ENCODE assay signal across 8 cellular contexts in the genomic region with DNA sequence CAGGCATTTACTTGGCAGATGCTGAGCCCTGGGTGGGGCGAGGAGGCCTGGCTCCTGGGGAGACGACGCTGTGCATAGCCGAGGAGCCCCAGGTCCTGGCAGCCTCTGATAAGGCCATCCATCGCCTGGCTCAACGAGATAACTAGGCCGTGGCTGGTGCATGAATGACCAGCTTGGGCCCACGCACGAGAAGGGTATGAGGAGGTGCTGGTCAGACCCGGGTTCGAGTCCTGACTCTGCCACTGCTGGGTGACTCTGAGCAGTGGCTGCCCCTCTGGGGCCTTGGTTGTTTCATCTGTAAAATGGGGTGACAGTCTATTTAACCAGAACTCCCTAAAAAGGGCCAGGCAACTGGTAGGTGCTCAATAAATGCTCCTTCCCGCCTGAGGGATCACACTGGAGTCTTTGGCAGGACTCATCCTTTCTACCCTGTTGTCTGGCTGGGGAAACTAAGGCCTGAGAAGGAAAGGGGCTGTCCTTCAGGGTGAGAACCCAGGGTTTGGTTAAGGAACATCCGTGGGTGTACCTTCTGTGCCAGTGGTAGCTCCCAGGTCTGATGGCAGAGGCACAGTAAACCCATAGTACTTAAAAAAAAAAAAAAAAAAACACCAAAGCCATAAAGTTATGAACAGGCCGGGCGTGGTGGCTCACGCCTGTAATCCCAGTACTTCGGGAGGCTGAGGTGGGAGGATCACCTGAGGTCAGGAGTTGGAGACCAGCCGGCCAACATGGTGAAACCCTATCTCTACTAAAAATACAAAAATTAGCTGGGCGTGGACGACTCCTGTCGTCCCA. TPM values are rescaled to one million over a fixed set of nuclear protein-coding genes. Genes with fewer than 3 reads are reported as not detected.
DNase-seq lines count a peak whose midpoint lies in the region; ATAC-seq and TF ChIP-seq lines count a peak whose summit lies in the region.

No MANE protein-coding gene starts in this region.

- H3K4me1 ChIP-seq in esophagus (ENCODE audit: control insufficient read depth in 2 of 2, insufficient read depth in 2 of 2, low read length in 1 of 2) (peaks cover 0 to 7% of the 10 kb centered on the region in 2 donors), spleen (peaks cover 16 to 67% (median 45%) of the 10 kb centered on the region in 6 donors)

- peaks cover 24% of the 10 kb centered on the region for H3K4me1 Mint-ChIP-seq in T-helper 17 cell

- peak overlapping the region; percentile 99 for H3K27ac Mint-ChIP-seq in T-helper 17 cell

- no peaks in the 10 kb centered on the region for H3K36me3 Mint-ChIP-seq in T-helper 17 cell (ENCODE audit: low read depth)

- 72 to 83% methylated on average over 21 of the region's 21 CpGs for WGBS in esophagus, 2 donors
- 83 to 89% (median 86%) methylated on average over 20 to 21 of the region's 21 CpGs for WGBS in spleen, 5 donors

- H3K4me3 ChIP-seq in H7 (ENCODE audit: insufficient read depth, low read depth, low read length): no peak overlapping the region
- no peak overlapping the region for H3K4me3 ChIP-seq in esophagus (ENCODE audit: low read depth in 1 of 2, low read length in 2 of 2)
- H3K4me3 ChIP-seq in spleen: peak overlapping the region in 3 of 8 donors; percentile 76 to 94 (median 77)

- H3K27ac ChIP-seq in esophagus (ENCODE audit: low read depth in 2 of 2, low read length in 1 of 2) (peak overlapping the region; percentile 81 to 86), spleen (peak overlapping the region; percentile 87 to 98 (median 94))

- H3K9me3 ChIP-seq in T-helper 17 cell (ENCODE audit: control insufficient read depth, low read length, poor library complexity, severe bottlenecking): no peaks in the 10 kb centered on the region
- H3K9me3 ChIP-seq in esophagus (ENCODE audit: control insufficient read depth in 2 of 2, insufficient read depth in 1 of 2, low read depth in 1 of 2, low read length in 1 of 2): no peaks in the 10 kb centered on the region
- H3K9me3 ChIP-seq in spleen: no peaks in the 10 kb centered on the region

- peak; percentile 30 for DNase-seq in H7
- DNase-seq in T-helper 17 cell: no peak
- peak; percentile 82 for DNase-seq in spleen
- DNase-seq in ureter (ENCODE audit: low spot score): no peak
- DNase-seq in C1 segment of cervical spinal cord (lab: John Stamatoyannopoulos, UW): no peak
- DNase-seq in activated CD4-positive, alpha-beta T cell treated with anti-CD3 and anti-CD28 coated beads for 1 hour: no peak

- ATAC-seq in T-helper 17 cell (no peak), HG02610 (IDR thresholded peaks at IDR 0.05; ENCODE audit: unreplicated experiment) (no peak)

- intact Hi-C loops in spleen (cut with DNase I; ENCODE audit: low total_unique reads): loop anchor here (10.0 kb wide), 1 partner anchor 135 kb away; no protein-coding TSS in a partner anchor

- H3K27me3 Mint-ChIP-seq in T-helper 17 cell: no peaks in the 10 kb centered on the region

- peak overlapping the region; percentile 90 for H3K4me3 Mint-ChIP-seq in T-helper 17 cell

- no peak for TF ChIP-seq CTCF in spleen (IDR thresholded peaks at IDR 0.05 in 8 of 11, conservative IDR thresholded peaks at IDR 0.05 in 3 of 11)

- H3K36me3 ChIP-seq in H7 (replicated peaks; ENCODE audit: control insufficient read depth, insufficient read depth, low read length) (no peaks in the 10 kb centered on the region), esophagus (ENCODE audit: control insufficient read depth in 2 of 2, insufficient read depth in 2 of 2, low read length in 1 of 2) (no peaks in the 10 kb centered on the region), spleen (peaks cover 0 to 19% (median 0%) of the 10 kb centered on the region in 6 donors)

- TF ChIP-seq POLR2A in spleen (IDR thresholded peaks at IDR 0.05): no peak

- H3K27me3 ChIP-seq in H7 (ENCODE audit: control insufficient read depth, insufficient read depth, low read length): peaks cover 29% of the 10 kb centered on the region
- no peaks in the 10 kb centered on the region for H3K27me3 ChIP-seq in esophagus (ENCODE audit: control insufficient read depth in 1 of 2, insufficient read depth in 2 of 2, low read length in 2 of 2)
- no peaks in the 10 kb centered on the region for H3K27me3 ChIP-seq in spleen (replicated peaks in 1 of 7)

RNA-seq across cellular contexts. Expression of a gene that starts 8.1 kb away (rescaled TPM):
- 4.8 and 14.0 TPM in 2 replicates for total RNA-seq in H7 (2014; rRNA removed; shearing (Covaris generic))
- 100 to 1,000 TPM; 165 to 166 TPM for total RNA-seq in T-helper 17 cell
- polyA plus RNA-seq in esophagus: 10 to 100 TPM; 10.9 to 24.0 TPM
- 10 to 100 TPM; 46.0 to 64.6 (median 50.5) TPM for total RNA-seq in spleen
- 10 to 100 TPM; 61.5 to 70.4 (median 64.8) TPM for polyA plus RNA-seq in spleen
- total RNA-seq in ureter: 32.9 TPM

RNA-seq across cellular contexts. Expression of a gene that starts 33.0 kb away (rescaled TPM):
- 4.3 and 7.4 TPM in 2 replicates for total RNA-seq in H7 (2014; rRNA removed; shearing (Covaris generic))
- not detected for total RNA-seq in T-helper 17 cell
- under 1 TPM; 0.02 TPM for polyA plus RNA-seq in esophagus
- not detected for total RNA-seq in spleen
- under 1 TPM; 0.03 to 0.10 (median 0.04) TPM for polyA plus RNA-seq in spleen
- total RNA-seq in ureter: 0.34 TPM

Comparison
In these comparisons a context has a peak if more than half of its experiments do, and no peak if none do; other contexts are left out.
1. DNase-seq: peak in H7 (single experiment) and spleen (single experiment); none in T-helper 17 cell (0 of 3), ureter (single experiment), C1 segment of cervical spinal cord (0 of 14) and activated CD4-positive, alpha-beta T cell treated with anti-CD3 and anti-CD28 coated beads for 1 hour (single experiment).